ENCODE assay signal across 8 cellular contexts in the genomic region with DNA sequence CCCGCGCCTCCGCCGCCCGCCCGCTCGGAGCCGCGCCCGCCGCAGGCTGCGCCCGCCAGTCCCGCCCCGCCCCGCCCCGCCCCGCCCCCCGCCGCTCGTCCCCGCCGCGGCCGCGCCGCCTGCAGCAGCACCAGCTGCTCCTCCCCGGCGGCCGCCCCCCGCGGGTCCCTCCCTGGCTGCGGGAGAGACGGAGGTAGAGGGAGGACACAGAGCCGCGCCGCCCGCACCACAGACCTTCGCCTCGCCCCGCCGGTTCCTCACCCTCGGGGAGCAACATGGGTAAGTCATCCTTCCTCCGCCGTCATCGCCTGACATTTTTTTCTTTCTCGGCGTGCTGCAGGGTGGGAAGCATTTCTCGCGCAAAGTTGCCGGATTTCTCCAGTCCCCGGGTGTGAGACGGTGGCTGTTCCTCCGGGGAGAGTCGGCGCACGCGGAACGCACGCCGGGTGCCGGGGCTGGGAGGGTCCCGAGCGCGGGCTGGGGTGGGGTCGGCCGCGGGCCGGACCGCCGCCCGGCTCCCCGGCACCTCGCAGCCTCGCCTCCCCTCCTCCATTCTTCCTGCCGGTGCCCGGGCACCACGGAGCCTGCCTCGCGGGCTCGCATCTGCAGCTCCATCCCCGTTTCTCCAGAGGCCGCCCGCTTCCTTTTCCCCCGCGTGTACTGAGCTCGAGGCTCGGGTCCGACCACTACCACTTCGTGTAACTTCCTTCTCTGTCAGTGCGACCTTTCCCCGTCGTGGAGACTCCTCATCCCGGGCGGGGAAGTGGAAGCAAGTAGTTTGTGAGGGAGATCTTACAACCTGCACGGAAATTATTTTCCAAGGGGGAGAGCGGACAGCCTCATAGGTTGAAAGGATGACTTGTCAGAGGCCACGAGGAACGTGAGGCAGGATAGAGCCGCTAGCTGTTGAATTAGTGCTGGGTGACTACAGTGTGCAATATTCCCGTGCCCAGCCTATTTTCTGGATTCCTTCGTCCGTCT. TPM values are rescaled to one million over a fixed set of nuclear protein-coding genes. Genes with fewer than 3 reads are reported as not detected.
DNase-seq lines count a peak whose midpoint lies in the region; ATAC-seq lines count a peak whose summit lies in the region.

A gene with protein sequence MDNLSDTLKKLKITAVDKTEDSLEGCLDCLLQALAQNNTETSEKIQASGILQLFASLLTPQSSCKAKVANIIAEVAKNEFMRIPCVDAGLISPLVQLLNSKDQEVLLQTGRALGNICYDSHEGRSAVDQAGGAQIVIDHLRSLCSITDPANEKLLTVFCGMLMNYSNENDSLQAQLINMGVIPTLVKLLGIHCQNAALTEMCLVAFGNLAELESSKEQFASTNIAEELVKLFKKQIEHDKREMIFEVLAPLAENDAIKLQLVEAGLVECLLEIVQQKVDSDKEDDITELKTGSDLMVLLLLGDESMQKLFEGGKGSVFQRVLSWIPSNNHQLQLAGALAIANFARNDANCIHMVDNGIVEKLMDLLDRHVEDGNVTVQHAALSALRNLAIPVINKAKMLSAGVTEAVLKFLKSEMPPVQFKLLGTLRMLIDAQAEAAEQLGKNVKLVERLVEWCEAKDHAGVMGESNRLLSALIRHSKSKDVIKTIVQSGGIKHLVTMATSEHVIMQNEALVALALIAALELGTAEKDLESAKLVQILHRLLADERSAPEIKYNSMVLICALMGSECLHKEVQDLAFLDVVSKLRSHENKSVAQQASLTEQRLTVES (plus strand): TSS at position 94 of the 981 bp plus-strand sequence. CDS start 182 bp downstream, at position 276.

- DNase-seq in AG08395 (ENCODE audit: low spot score) (peak; percentile 67), NCI-H526 (lab: John Stamatoyannopoulos, UW) (peak; percentile 36 to 62)
- peak; percentile 28 for DNase-seq in activated CD8-positive, alpha-beta memory T cell treated with anti-CD3 and anti-CD28 coated beads, Interleukin-2, amount 50 U/mL, for 24 hours (ENCODE audit: extremely low read depth)

- H3K9ac ChIP-seq in mucosa of stomach (ENCODE audit: low read length) = peak within 1 kb of the TSS; percentile 96

- no peaks in the 10 kb centered on the region for H3K9me3 ChIP-seq in mucosa of stomach (ENCODE audit: control insufficient read depth, low read length)

- peak; percentile 22 for ATAC-seq in GM18870 (IDR thresholded peaks at IDR 0.05; ENCODE audit: unreplicated experiment)
- peak; percentile 13 for ATAC-seq in HG03135 (IDR thresholded peaks at IDR 0.05; ENCODE audit: unreplicated experiment)
- ATAC-seq in esophagus mucosa = peak; percentile 55
- peak; percentile 29 for ATAC-seq in stimulated activated memory B cell treated with anti-CD40 and anti-IgM and Interleukin-4, amounts not matched to agents 10 μg/mL and 1 μg/mL and 100 μg/mL, for 72 hours

- H3K27me3 ChIP-seq in mucosa of stomach (ENCODE audit: control insufficient read depth, insufficient read depth, low read length) = no peaks in the 10 kb centered on the region

- peak within 1 kb of the TSS; percentile 99 for H3K4me3 Mint-ChIP-seq in stimulated activated memory B cell treated with anti-CD40 and anti-IgM and Interleukin-4, amounts not matched to agents 10 μg/mL and 1 μg/mL and 100 μg/mL, for 72 hours

- H3K4me1 Mint-ChIP-seq in stimulated activated memory B cell treated with anti-CD40 and anti-IgM and Interleukin-4, amounts not matched to agents 10 μg/mL and 1 μg/mL and 100 μg/mL, for 72 hours = peaks cover 65% of the 10 kb centered on the region

- no peaks in the 10 kb centered on the region for H3K36me3 ChIP-seq in mucosa of stomach (ENCODE audit: control insufficient read depth, insufficient read depth, low read length)

- H3K4me1 ChIP-seq in mucosa of stomach (ENCODE audit: control insufficient read depth, insufficient read depth, low read length) = peaks cover 12% of the 10 kb centered on the region

- H3K27me3 Mint-ChIP-seq in stimulated activated memory B cell treated with anti-CD40 and anti-IgM and Interleukin-4, amounts not matched to agents 10 μg/mL and 1 μg/mL and 100 μg/mL, for 72 hours = no peaks in the 10 kb centered on the region

- H3K4me3 ChIP-seq in mucosa of stomach (ENCODE audit: low read length) = peak within 1 kb of the TSS; percentile 89

- peak within 1 kb of the TSS; percentile 98 for H3K27ac Mint-ChIP-seq in stimulated activated memory B cell treated with anti-CD40 and anti-IgM and Interleukin-4, amounts not matched to agents 10 μg/mL and 1 μg/mL and 100 μg/mL, for 72 hours

- peaks cover 8% of the 10 kb centered on the region for H3K36me3 Mint-ChIP-seq in stimulated activated memory B cell treated with anti-CD40 and anti-IgM and Interleukin-4, amounts not matched to agents 10 μg/mL and 1 μg/mL and 100 μg/mL, for 72 hours

- H3K9me3 Mint-ChIP-seq in stimulated activated memory B cell treated with anti-CD40 and anti-IgM and Interleukin-4, amounts not matched to agents 10 μg/mL and 1 μg/mL and 100 μg/mL, for 72 hours = no peaks in the 10 kb centered on the region

RNA-seq across cellular contexts. Expression of the gene that starts here (rescaled TPM):
- 36.5 TPM for total RNA-seq in esophagus mucosa

Comparison
In these comparisons a context has a peak if more than half of its experiments do, and no peak if none do; other contexts are left out.
1. Peak in every context shown above with its lines: DNase-seq, ATAC-seq and H3K4me3 ChIP-seq.